In genomic region chr14:68945585-68946289, GRCh38 we compare ENCODE assay signal across 1 cellular context.
TF ChIP-seq lines count a peak whose summit lies in the region.

No MANE protein-coding gene starts in this region.

TF ChIP-seq in GM23338, 12 proteins besides CTCF, POLR2A, EP300 and RAD21:
- no peak for TF ChIP-seq ZNF462 (CRISPR knock-in tag; IDR thresholded peaks at IDR 0.05)
- TF ChIP-seq REST (IDR thresholded peaks at IDR 0.05; ENCODE audit: unreplicated experiment) = no peak
